23 cellular contexts compared by ENCODE assay signal in the genomic region with DNA sequence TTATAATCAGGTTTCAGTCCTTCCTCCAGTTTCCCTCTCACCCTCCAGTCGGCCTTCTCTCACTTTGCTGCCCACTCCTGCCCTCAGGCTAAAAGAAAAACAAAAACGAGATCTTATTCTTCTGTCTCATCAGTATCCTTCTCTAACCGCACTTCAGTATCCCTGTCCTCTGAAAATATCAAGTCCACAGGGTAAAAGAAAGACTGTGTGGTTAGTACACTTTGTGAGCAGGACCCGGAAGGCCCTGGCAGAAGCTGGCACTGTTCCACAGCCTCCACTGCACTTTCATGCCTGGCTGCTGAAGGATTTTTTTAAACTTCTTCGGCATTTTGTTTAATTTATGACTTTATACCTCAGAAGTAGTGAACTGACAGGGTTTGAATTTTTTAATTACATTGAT. TPM values are rescaled to one million over a fixed set of nuclear protein-coding genes. Genes with fewer than 3 reads are reported as not detected.
DNase-seq lines count a peak whose midpoint lies in the region; ATAC-seq and TF ChIP-seq lines count a peak whose summit lies in the region.
"Had no signal": no experiment of that assay in that cellular context is flagged by ENCODE, and none has a peak within 500 bp of the region (broad histone marks: within the 10 kb centered on the region; RNA-seq: fewer than 3 reads in every experiment).

No MANE protein-coding gene starts in this region.

- no peak for TF ChIP-seq CTCF in CD8-positive, alpha-beta T cell (IDR thresholded peaks at IDR 0.05)
- TF ChIP-seq CTCF in HFFc6 (IDR thresholded peaks at IDR 0.05) (no peak), chondrocyte (IDR thresholded peaks at IDR 0.05) (no peak), progenitor cell of endocrine pancreas (IDR thresholded peaks at IDR 0.05; ENCODE audit: unreplicated experiment) (no peak)

- no peak for ATAC-seq in CD8-positive, alpha-beta T cell
- ATAC-seq in natural killer cell treated with Interleukin-12 subunit alpha and Interleukin-12 subunit beta and Interleukin-15 and Interleukin-18, amount 100 ng/mL, for 72 hours, result no peak
- ATAC-seq in HG02840 (IDR thresholded peaks at IDR 0.05; ENCODE audit: low FRiP score, unreplicated experiment), result no peak
- ATAC-seq: HCT116, HepG2, K562 had no signal

- peaks cover 27% of the 10 kb centered on the region for H3K36me3 ChIP-seq in CD8-positive, alpha-beta T cell (ENCODE audit: insufficient read depth, low read length)

- no peak overlapping the region for H3K4me3 ChIP-seq in CD8-positive, alpha-beta T cell (ENCODE audit: low read depth, low read length)
- H3K4me3 ChIP-seq: K562, Peyer's patch, SJCRH30 had no signal

- H3K4me1 Mint-ChIP-seq in CD8-positive, alpha-beta T cell (ENCODE audit: low read depth), result peaks cover 10% of the 10 kb centered on the region
- H3K4me1 Mint-ChIP-seq in HFFc6 (ENCODE audit: low read depth) (peaks cover 7% of the 10 kb centered on the region; the same call in 1 of the 2 replicates), chondrocyte (ENCODE audit: low read depth) (peaks cover 7% of the 10 kb centered on the region), progenitor cell of endocrine pancreas (ENCODE audit: low read depth) (no peaks in the 10 kb centered on the region)
- peaks cover 20 to 29% of the 10 kb centered on the region in 2 donors for H3K4me1 Mint-ChIP-seq in natural killer cell treated with Interleukin-12 subunit alpha and Interleukin-12 subunit beta and Interleukin-15 and Interleukin-18, amount 100 ng/mL, for 72 hours (ENCODE audit: low read depth in 2 of 2)

- no peak for DNase-seq in CD8-positive, alpha-beta T cell
- DNase-seq in HFFc6 (no peak), chondrocyte (ENCODE audit: low spot score) (no peak), progenitor cell of endocrine pancreas (ENCODE audit: low spot score, unreplicated experiment) (no peak), NCI-H2227 treated with DMSO at 0.1 percent for 48 hours (lab: John Stamatoyannopoulos, UW) (no peak), amygdala (lab: John Stamatoyannopoulos, UW) (no peak)
- no peak for DNase-seq in natural killer cell treated with Interleukin-12 subunit alpha and Interleukin-12 subunit beta and Interleukin-15 and Interleukin-18, amount 100 ng/mL, for 72 hours (ENCODE audit: low spot score)
- DNase-seq: BE2C, DND-41, MM.1S, NCI-H1048, NCI-H1436, NCI-H2029, NCI-H345, NCI-H524, NCI-H774, Peyer's patch, SJCRH30 had no signal

- no peaks in the 10 kb centered on the region for H3K9me3 Mint-ChIP-seq in CD8-positive, alpha-beta T cell
- H3K9me3 Mint-ChIP-seq in HFFc6 (no peaks in the 10 kb centered on the region), chondrocyte (ENCODE audit: low read depth) (no peaks in the 10 kb centered on the region), progenitor cell of endocrine pancreas (ENCODE audit: low read depth) (no peaks in the 10 kb centered on the region)
- no peaks in the 10 kb centered on the region for H3K9me3 Mint-ChIP-seq in natural killer cell treated with Interleukin-12 subunit alpha and Interleukin-12 subunit beta and Interleukin-15 and Interleukin-18, amount 100 ng/mL, for 72 hours

- H3K4me3 Mint-ChIP-seq in CD8-positive, alpha-beta T cell, result no peak overlapping the region
- H3K4me3 Mint-ChIP-seq in HFFc6 (no peak overlapping the region), chondrocyte (ENCODE audit: unreplicated experiment) (no peak overlapping the region), progenitor cell of endocrine pancreas (ENCODE audit: low read depth) (no peak overlapping the region)
- H3K4me3 Mint-ChIP-seq in natural killer cell treated with Interleukin-12 subunit alpha and Interleukin-12 subunit beta and Interleukin-15 and Interleukin-18, amount 100 ng/mL, for 72 hours, result no peak overlapping the region

- H3K27ac Mint-ChIP-seq in CD8-positive, alpha-beta T cell, result peak overlapping the region; percentile 46
- H3K27ac Mint-ChIP-seq in HFFc6 (0 out of 2 replicates have a peak overlapping the region, but pooled peaks have one; percentile 6), chondrocyte (ENCODE audit: unreplicated experiment) (peak overlapping the region; percentile 14), progenitor cell of endocrine pancreas (peak overlapping the region; percentile 27)
- H3K27ac Mint-ChIP-seq in natural killer cell treated with Interleukin-12 subunit alpha and Interleukin-12 subunit beta and Interleukin-15 and Interleukin-18, amount 100 ng/mL, for 72 hours, result peak overlapping the region in 1 of 2 donors; percentile 35

- peaks cover 4% of the 10 kb centered on the region for H3K4me1 ChIP-seq in CD8-positive, alpha-beta T cell (ENCODE audit: insufficient read depth, low read length)
- H3K4me1 ChIP-seq: Peyer's patch, SJCRH30 had no signal

- intact Hi-C loops in CD8-positive, alpha-beta T cell (cut with DNase I, micrococcal nuclease), result no loop called here

- POLR2A ChIA-PET in CD8-positive, alpha-beta T cell (lab: Charles Lee), result interaction anchor here (0.6 kb wide), 1 partner anchor 150 kb away, joined by 3 read pairs; no protein-coding TSS in a partner anchor

- H3K27me3 ChIP-seq in CD8-positive, alpha-beta T cell (ENCODE audit: insufficient read depth, low read length), result no peaks in the 10 kb centered on the region
- H3K27me3 ChIP-seq: BE2C, Peyer's patch, SJCRH30 had no signal

- H3K27me3 Mint-ChIP-seq in CD8-positive, alpha-beta T cell (ENCODE audit: low read depth), result no peaks in the 10 kb centered on the region
- H3K27me3 Mint-ChIP-seq in HFFc6 (ENCODE audit: insufficient read depth), result no peaks in the 10 kb centered on the region; the same call in 1 of the 2 replicates
- no peaks in the 10 kb centered on the region for H3K27me3 Mint-ChIP-seq in chondrocyte (ENCODE audit: low read depth)
- no peaks in the 10 kb centered on the region for H3K27me3 Mint-ChIP-seq in progenitor cell of endocrine pancreas
- H3K27me3 Mint-ChIP-seq in natural killer cell treated with Interleukin-12 subunit alpha and Interleukin-12 subunit beta and Interleukin-15 and Interleukin-18, amount 100 ng/mL, for 72 hours, result no peaks in the 10 kb centered on the region

- CTCF ChIA-PET in CD8-positive, alpha-beta T cell (lab: Charles Lee), result interaction anchor here (0.9 to 1.3 kb wide), 3 partner anchors 24 to 67 kb away, joined by 3 to 4 read pairs (median 3); no protein-coding TSS in a partner anchor

- no peaks in the 10 kb centered on the region for H3K9me3 ChIP-seq in CD8-positive, alpha-beta T cell (ENCODE audit: low read length)
- H3K9me3 ChIP-seq: BE2C, Peyer's patch, SJCRH30 had no signal

- no peak overlapping the region for H3K27ac ChIP-seq in CD8-positive, alpha-beta T cell (ENCODE audit: low read depth, low read length)
- H3K27ac ChIP-seq: HL-60, Peyer's patch, SJCRH30 had no signal

- H3K36me3 Mint-ChIP-seq in CD8-positive, alpha-beta T cell, result peaks cover 85% of the 10 kb centered on the region
- H3K36me3 Mint-ChIP-seq in HFFc6 (ENCODE audit: low read depth) (peaks cover 40% of the 10 kb centered on the region), chondrocyte (ENCODE audit: low read depth) (peaks cover 40% of the 10 kb centered on the region), progenitor cell of endocrine pancreas (ENCODE audit: insufficient read depth) (peaks cover 36% of the 10 kb centered on the region)
- H3K36me3 Mint-ChIP-seq in natural killer cell treated with Interleukin-12 subunit alpha and Interleukin-12 subunit beta and Interleukin-15 and Interleukin-18, amount 100 ng/mL, for 72 hours, result peaks cover 37% of the 10 kb centered on the region

RNA-seq across cellular contexts. Expression of a gene that starts 51.8 kb away (rescaled TPM):
- 10 to 100 TPM; 42.7 to 47.5 TPM for total RNA-seq in CD8-positive, alpha-beta T cell
- total RNA-seq in HFFc6 (2021; fragmentation: NEBNext Ultra II Directional; extraction: Animal tissue kit (Norgen Biotek cat#: 25700)), result 100 to 1,000 TPM; 101 to 127 (median 122) TPM
- 122 to 147 TPM (median 125 TPM) in 3 replicates for total RNA-seq in chondrocyte
- total RNA-seq in progenitor cell of endocrine pancreas, result 109 and 112 TPM in 2 replicates
- 10 to 100 TPM; 61.6 to 81.6 TPM for total RNA-seq in natural killer cell treated with Interleukin-12 subunit alpha and Interleukin-12 subunit beta and Interleukin-15 and Interleukin-18, amount 100 ng/mL, for 72 hours

RNA-seq across cellular contexts. Expression of a gene that starts 53.5 kb away (rescaled TPM):
- 1 to 10 TPM; 2.5 to 4.1 TPM for total RNA-seq in CD8-positive, alpha-beta T cell
- total RNA-seq in HFFc6 (2021; fragmentation: NEBNext Ultra II Directional; extraction: Animal tissue kit (Norgen Biotek cat#: 25700)), result 1 to 10 TPM in 2 of 6 experiments, under 1 TPM in 4; 0.41 to 1.1 (median 0.77) TPM
- total RNA-seq in chondrocyte (3.3 to 7.0 TPM (median 3.9 TPM) in 3 replicates), progenitor cell of endocrine pancreas (4.7 and 4.9 TPM in 2 replicates)
- total RNA-seq in natural killer cell treated with Interleukin-12 subunit alpha and Interleukin-12 subunit beta and Interleukin-15 and Interleukin-18, amount 100 ng/mL, for 72 hours, result 1 to 10 TPM; 2.3 to 3.1 TPM
